Comparison of ENCODE assay signal across 8 cellular contexts in the genomic region with DNA sequence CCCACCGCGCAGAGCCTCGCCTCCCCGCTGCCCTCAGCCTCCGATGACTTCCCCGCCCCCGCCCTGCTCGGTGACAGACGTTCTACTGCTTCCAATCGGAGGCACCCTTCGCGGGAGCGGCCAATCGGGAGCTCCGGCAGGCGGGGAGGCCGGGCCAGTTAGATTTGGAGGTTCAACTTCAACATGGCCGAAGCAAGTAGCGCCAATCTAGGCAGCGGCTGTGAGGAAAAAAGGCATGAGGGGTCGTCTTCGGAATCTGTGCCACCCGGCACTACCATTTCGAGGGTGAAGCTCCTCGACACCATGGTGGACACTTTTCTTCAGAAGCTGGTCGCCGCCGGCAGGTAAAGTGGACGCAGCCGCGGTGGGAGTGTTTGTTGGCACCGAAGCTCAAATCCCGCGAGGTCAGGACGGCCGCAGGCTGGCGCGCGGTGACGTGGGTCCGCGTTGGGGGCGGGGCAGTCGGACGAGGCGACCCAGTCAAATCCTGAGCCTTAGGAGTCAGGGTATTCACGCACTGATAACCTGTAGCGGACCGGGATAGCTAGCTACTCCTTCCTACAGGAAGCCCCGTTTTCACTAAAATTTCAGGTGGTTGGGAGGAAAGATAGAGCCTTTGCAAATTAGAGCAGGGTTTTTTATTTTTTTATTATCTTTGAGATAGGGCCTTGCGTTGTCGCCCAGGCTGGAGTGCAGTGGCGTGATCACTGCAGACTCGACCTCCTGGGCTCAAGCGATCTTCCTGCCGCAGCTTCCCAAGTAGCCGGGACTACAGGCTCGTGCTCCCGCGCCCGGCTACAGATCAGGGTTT. TPM values are rescaled to one million over a fixed set of nuclear protein-coding genes. Genes with fewer than 3 reads are reported as not detected.
DNase-seq lines count a peak whose midpoint lies in the region; ATAC-seq and TF ChIP-seq lines count a peak whose summit lies in the region.

A gene with protein sequence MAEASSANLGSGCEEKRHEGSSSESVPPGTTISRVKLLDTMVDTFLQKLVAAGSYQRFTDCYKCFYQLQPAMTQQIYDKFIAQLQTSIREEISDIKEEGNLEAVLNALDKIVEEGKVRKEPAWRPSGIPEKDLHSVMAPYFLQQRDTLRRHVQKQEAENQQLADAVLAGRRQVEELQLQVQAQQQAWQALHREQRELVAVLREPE (plus strand): TSS at position 175 of the 811 bp plus-strand sequence. CDS start 9 bp downstream, at position 184.

- peaks cover 11% of the 10 kb centered on the region for H3K4me1 ChIP-seq in rectal smooth muscle tissue (ENCODE audit: control insufficient read depth, insufficient read depth, low read length)
- peaks cover 37% of the 10 kb centered on the region for H3K4me1 ChIP-seq in vagina

- peak; percentile 99 for DNase-seq in NCI-H2081 (lab: John Stamatoyannopoulos, UW)
- peak; percentile 93 for DNase-seq in T-helper 9 cell
- DNase-seq in astrocyte of the cerebellum (ENCODE audit: low read depth): peak; percentile 92
- peak; percentile 100 for DNase-seq in hepatic stellate cell (ENCODE audit: low spot score)
- DNase-seq in vagina (ENCODE audit: extremely low spot score in 2 of 2): peak in 1 of 2 donors; percentile 99

- H3K27ac ChIP-seq in rectal smooth muscle tissue (ENCODE audit: low read depth, low read length) (peak within 1 kb of the TSS; percentile 98), vagina (peak within 1 kb of the TSS; percentile 97)

- in situ Hi-C loops in astrocyte of the cerebellum (cut with HindIII; ENCODE audit: low sequenced_read_pairs): no loop called here

- intact Hi-C loops in vagina (cut with DNase I): no loop called here

- H3K27me3 ChIP-seq in rectal smooth muscle tissue (ENCODE audit: control insufficient read depth, insufficient read depth, low read length) (no peaks in the 10 kb centered on the region), vagina (no peaks in the 10 kb centered on the region)

- H3K9ac ChIP-seq in rectal smooth muscle tissue (ENCODE audit: low read length): peak within 1 kb of the TSS; percentile 99

- H3K4me3 ChIP-seq in astrocyte of the cerebellum (ENCODE audit: low read depth, low read length) (peak within 1 kb of the TSS; percentile 77), rectal smooth muscle tissue (ENCODE audit: low read length) (peak within 1 kb of the TSS; percentile 95), vagina (peak within 1 kb of the TSS; percentile 62 to 67)

- ATAC-seq in GM18508 (IDR thresholded peaks at IDR 0.05; ENCODE audit: insufficient read depth, unreplicated experiment) (peak; percentile 56), HG02981 (IDR thresholded peaks at IDR 0.05; ENCODE audit: unreplicated experiment) (peak; percentile 90)

- TF ChIP-seq POLR2A in vagina (IDR thresholded peaks at IDR 0.05): peak in 1 of 2 donors; percentile 29

- TF ChIP-seq CTCF in astrocyte of the cerebellum (IDR thresholded peaks at IDR 0.05; ENCODE audit: low read depth, low read length, missing control alignments) (no peak), vagina (IDR thresholded peaks at IDR 0.05) (peak in 1 of 3 experiments; percentile 2)

- H3K36me3 ChIP-seq in rectal smooth muscle tissue (ENCODE audit: control insufficient read depth, insufficient read depth, low read length) (peaks cover 13% of the 10 kb centered on the region), vagina (peaks cover 0 to 11% of the 10 kb centered on the region in 2 donors)

- H3K9me3 ChIP-seq in vagina: no peaks in the 10 kb centered on the region

RNA-seq across cellular contexts. Expression of the gene that starts here (rescaled TPM):
- 44.7 TPM for total RNA-seq in vagina
